In genomic region chr1:115457295-115457694, GRCh38 we compare ENCODE assay signal across 1 cellular context.
TF ChIP-seq lines count a peak whose summit lies in the region.

No MANE protein-coding gene starts in this region.

TF ChIP-seq in SK-N-SH treated with all-trans-retinoic acid at 6 μM for 48 hours, 23 proteins besides CTCF, POLR2A, EP300 and RAD21 (continued from another document):
- no peak for TF ChIP-seq TSHZ2 (CRISPR knock-in tag; IDR thresholded peaks at IDR 0.05)
